ENCODE assay signal across 13 cellular contexts in genomic region chr1:173411835-173412742, GRCh38.
DNase-seq lines count a peak whose midpoint lies in the region; ATAC-seq and TF ChIP-seq lines count a peak whose summit lies in the region.
"Had no signal": no experiment of that assay in that cellular context is flagged by ENCODE, and none has a peak within 500 bp of the region (broad histone marks: within the 10 kb centered on the region; RNA-seq: fewer than 3 reads in every experiment).

No MANE protein-coding gene starts in this region.

- H3K27ac ChIP-seq in left lung (no peak overlapping the region), esophagus muscularis mucosa (replicated peaks in 1 of 4) (no peak overlapping the region)
- H3K27ac ChIP-seq: BLaER1 treated with 17β-estradiol and CSF1 and Interleukin-3, amounts not matched to agents 10 nM and 100 nM had no signal

- H3K36me3 ChIP-seq in left lung (peaks cover 0 to 6% of the 10 kb centered on the region in 2 donors), esophagus muscularis mucosa (peaks cover 0 to 26% (median 4%) of the 10 kb centered on the region in 4 donors)
- H3K36me3 ChIP-seq: BLaER1 treated with 17β-estradiol and CSF1 and Interleukin-3, amounts not matched to agents 10 nM and 100 nM had no signal

- TF ChIP-seq CTCF in left lung (IDR thresholded peaks at IDR 0.05) (no peak), esophagus muscularis mucosa (IDR thresholded peaks at IDR 0.05) (no peak)

- H3K4me1 ChIP-seq in left lung (peaks cover 0 to 21% of the 10 kb centered on the region in 2 donors), esophagus muscularis mucosa (peaks cover 0 to 7% (median 0%) of the 10 kb centered on the region in 4 donors)

- no peaks in the 10 kb centered on the region for H3K9me3 ChIP-seq in left lung
- H3K9me3 ChIP-seq in esophagus muscularis mucosa = no peaks in the 10 kb centered on the region
- H3K9me3 ChIP-seq: BLaER1 treated with 17β-estradiol and CSF1 and Interleukin-3, amounts not matched to agents 10 nM and 100 nM had no signal

- peak; percentile 90 for DNase-seq in AG08395 (ENCODE audit: low spot score)
- DNase-seq in HS-5 (ENCODE audit: low read depth) = peak; percentile 72
- peak; percentile 93 for DNase-seq in amniotic epithelial cell (ENCODE audit: low read depth)
- DNase-seq in left lung = no peak
- DNase-seq in GM19238 (ENCODE audit: insufficient read length, low spot score) = no peak
- DNase-seq in esophagus muscularis mucosa (ENCODE audit: extremely low spot score) = no peak
- DNase-seq in NOMO-1 treated with dmso at 0.1 percent for 144 hours (lab: John Stamatoyannopoulos, UW; ENCODE audit: unreplicated experiment) = no peak
- DNase-seq: activated CD4-positive, alpha-beta T cell treated with anti-CD3 and anti-CD28 coated beads, Interleukin-2, amount 50 U/mL, for 48 hours; anterior cingulate cortex; kidney; NCI-H526 had no signal

- ATAC-seq in left lung (peak; percentile 69), GM18873 (IDR thresholded peaks at IDR 0.05; ENCODE audit: low FRiP score, unreplicated experiment) (no peak)

- WGBS in esophagus muscularis mucosa = 89% methylated on average over 17 of the region's 17 CpGs

- intact Hi-C loops in left lung (cut with DNase I) = no loop called here
- intact Hi-C loops in esophagus muscularis mucosa (cut with DNase I) = loop anchor here (5.0 to 10.0 kb wide), 2 partner anchors 590 to 667 kb away; no protein-coding TSS in a partner anchor

- TF ChIP-seq POLR2A in esophagus muscularis mucosa (IDR thresholded peaks at IDR 0.05; ENCODE audit: low read depth) = no peak

- no peak for TF ChIP-seq EP300 in esophagus muscularis mucosa (IDR thresholded peaks at IDR 0.05)

- H3K4me3 ChIP-seq in left lung (no peak overlapping the region), esophagus muscularis mucosa (no peak overlapping the region)
- H3K4me3 ChIP-seq: BLaER1 treated with 17β-estradiol and CSF1 and Interleukin-3, amounts not matched to agents 10 nM and 100 nM had no signal

- H3K27me3 ChIP-seq in left lung = no peaks in the 10 kb centered on the region
- H3K27me3 ChIP-seq in esophagus muscularis mucosa = no peaks in the 10 kb centered on the region
- H3K27me3 ChIP-seq: BLaER1 treated with 17β-estradiol and CSF1 and Interleukin-3, amounts not matched to agents 10 nM and 100 nM had no signal

Comparison
In these comparisons a context has a peak if more than half of its experiments do, and no peak if none do; other contexts are left out.
1. DNase-seq: peak in AG08395 (single experiment), HS-5 (single experiment) and amniotic epithelial cell (single experiment); none in left lung (0 of 2), GM19238 (single experiment), esophagus muscularis mucosa (single experiment) and NOMO-1 treated with dmso at 0.1 percent for 144 hours (single experiment).